In genomic region chr5:38420246-38420645, GRCh38 we compare ENCODE assay signal across 10 cellular contexts.
DNase-seq lines count a peak whose midpoint lies in the region; ATAC-seq and TF ChIP-seq lines count a peak whose summit lies in the region.
"Had no signal": no experiment of that assay in that cellular context is flagged by ENCODE, and none has a peak within 500 bp of the region (broad histone marks: within the 10 kb centered on the region; RNA-seq: fewer than 3 reads in every experiment).

No MANE protein-coding gene starts in this region.

- no peaks in the 10 kb centered on the region for H4K20me1 ChIP-seq in osteoblast (ENCODE audit: insufficient read depth, low read length)

- no peaks in the 10 kb centered on the region for H3K9me3 ChIP-seq in osteoblast (ENCODE audit: low read depth, low read length)

- H3K27me3 ChIP-seq in osteoblast (ENCODE audit: insufficient read depth, low read length): no peaks in the 10 kb centered on the region

- peak overlapping the region; percentile 20 for H2AFZ ChIP-seq in osteoblast (ENCODE audit: low read length)

- no peaks in the 10 kb centered on the region for H3K36me3 ChIP-seq in osteoblast (ENCODE audit: insufficient read depth, low read length)

- peak; percentile 53 for DNase-seq in AG20443 (ENCODE audit: low spot score)
- DNase-seq in HCEC 1CT: peak; percentile 16
- peak; percentile 54 for DNase-seq in choroid plexus epithelial cell (ENCODE audit: low read depth)
- no peak for DNase-seq in osteoblast (ENCODE audit: insufficient read length, low spot score, missing footprints)
- DNase-seq in NCI-H82 treated with DMSO at 0.1 percent for 48 hours (lab: John Stamatoyannopoulos, UW; ENCODE audit: unreplicated experiment): no peak
- DNase-seq in activated effector memory CD4-positive, alpha-beta T cell treated with anti-CD3 and anti-CD28 coated beads, Interleukin-2, amount 50 U/mL, for 16 hours: no peak
- DNase-seq: NCI-H1092 had no signal

- TF ChIP-seq CTCF in choroid plexus epithelial cell (conservative IDR thresholded peaks at IDR 0.05; ENCODE audit: low read depth, low read length) (no peak), osteoblast (IDR thresholded peaks at IDR 0.05; ENCODE audit: extremely low read depth, low read depth, low read length) (no peak)

- H3K27ac ChIP-seq in osteoblast (ENCODE audit: low read depth, low read length): peak overlapping the region; percentile 41

- no peaks in the 10 kb centered on the region for H3K79me2 ChIP-seq in osteoblast (ENCODE audit: insufficient read depth, low read length)

- H3K4me3 ChIP-seq in choroid plexus epithelial cell (ENCODE audit: low read depth, low read length) (no peak overlapping the region), osteoblast (ENCODE audit: insufficient read depth, low read length) (no peak overlapping the region)
- H3K4me3 ChIP-seq: K562 had no signal

- ATAC-seq in HG02763 (IDR thresholded peaks at IDR 0.05; ENCODE audit: unreplicated experiment) (no peak), HG02759 (IDR thresholded peaks at IDR 0.05; ENCODE audit: unreplicated experiment) (no peak)

- H3K4me2 ChIP-seq in osteoblast (ENCODE audit: insufficient read depth, low read length): peak overlapping the region; percentile 47

- H3K4me1 ChIP-seq in osteoblast (ENCODE audit: insufficient read depth, low read length): peaks cover 56% of the 10 kb centered on the region

Comparison
In these comparisons a context has a peak if more than half of its experiments do, and no peak if none do; other contexts are left out.
1. DNase-seq: peak in AG20443 (single experiment), HCEC 1CT (single experiment) and choroid plexus epithelial cell (single experiment); none in osteoblast (single experiment), NCI-H82 treated with DMSO at 0.1 percent for 48 hours (single experiment) and activated effector memory CD4-positive, alpha-beta T cell treated with anti-CD3 and anti-CD28 coated beads, Interleukin-2, amount 50 U/mL, for 16 hours (single experiment).